In genomic region chr19:40474737-40475136, GRCh38 we compare ENCODE assay signal across 39 cellular contexts.
"Had no signal": no experiment of that assay in that cellular context is flagged by ENCODE, and none has a peak within 500 bp of the region (broad histone marks: within the 10 kb centered on the region; RNA-seq: fewer than 3 reads in every experiment).

No MANE protein-coding gene starts in this region.

- H3K27me3 ChIP-seq: adrenal gland, ascending aorta, body of pancreas, brain microvascular endothelial cell, breast epithelium had no signal

- H3K4me3 ChIP-seq: adrenal gland, ascending aorta, body of pancreas, breast epithelium, cardiac muscle cell had no signal

- H3K27ac Mint-ChIP-seq: activated naive CD4-positive, alpha-beta T cell treated with anti-CD3 and anti-CD28 coated beads for 36 hours; activated naive CD4-positive, alpha-beta T cell treated with anti-CD3 and anti-CD28 coated beads, Interleukin-2, amount 10 ng/mL, durations not matched to agents 7 days and 5 days; activated naive CD4-positive, alpha-beta T cell treated with anti-CD3 and anti-CD28 coated beads, Interleukin-2, amount 50 U/mL, for 24 hours; activated naive CD4-positive, alpha-beta T cell treated with anti-CD3 and anti-CD28 coated beads, Interleukin-2, amount 50 U/mL, for 72 hours; activated naive CD8-positive, alpha-beta T cell; activated naive CD8-positive, alpha-beta T cell treated with anti-CD3 and anti-CD28 coated beads for 36 hours; activated naive CD8-positive, alpha-beta T cell treated with anti-CD3 and anti-CD28 coated beads, Interleukin-2, amount 10 ng/mL, durations not matched to agents 7 days and 5 days; activated naive CD8-positive, alpha-beta T cell treated with anti-CD3 and anti-CD28 coated beads, Interleukin-2, amount 50 U/mL, for 24 hours; activated T-cell treated with anti-CD3 and anti-CD28 coated beads, Interleukin-2, amount 50 U/mL, for 24 hours; activated T-cell treated with anti-CD3 and anti-CD28 coated beads, Interleukin-2, amount 50 U/mL, for 72 hours; activated T-helper 1 cell treated with anti-CD3 and anti-CD28 coated beads, Interleukin-12 subunit alpha, Interleukin-12 subunit beta, Interleukin-2, Interleukin-4 antibody, amounts not matched to agents 30 ng/mL and 10 ng/mL and 1 ng/mL, durations not matched to agents 14 hours and 24 hours and 36 hours; activated T-helper 17 cell treated with anti-CD3 and anti-CD28 coated beads, Interleukin-2, amount 50 U/mL, for 72 hours; activated T-helper 2 cell treated with anti-CD3 and anti-CD28 coated beads, Interferon-gamma antibody, Interleukin-2, Interleukin-4, amounts not matched to agents 10 μg/mL and 5 μg/mL and 100 μg/mL, durations not matched to agents 14 hours and 24 hours and 36 hours; brain had no signal

- H3K27ac ChIP-seq: adrenal gland, ascending aorta, body of pancreas, brain microvascular endothelial cell, breast epithelium, cardiac muscle cell had no signal

- H3K4me1 ChIP-seq: adrenal gland, ascending aorta, body of pancreas, breast epithelium had no signal

- H3K4me3 Mint-ChIP-seq: activated naive CD4-positive, alpha-beta T cell treated with anti-CD3 and anti-CD28 coated beads for 36 hours; activated naive CD4-positive, alpha-beta T cell treated with anti-CD3 and anti-CD28 coated beads, Interleukin-2, amount 10 ng/mL, durations not matched to agents 7 days and 5 days; activated naive CD4-positive, alpha-beta T cell treated with anti-CD3 and anti-CD28 coated beads, Interleukin-2, amount 50 U/mL, for 24 hours; activated naive CD8-positive, alpha-beta T cell; activated naive CD8-positive, alpha-beta T cell treated with anti-CD3 and anti-CD28 coated beads for 36 hours; activated naive CD8-positive, alpha-beta T cell treated with anti-CD3 and anti-CD28 coated beads, Interleukin-2, amount 10 ng/mL, durations not matched to agents 7 days and 5 days; activated naive CD8-positive, alpha-beta T cell treated with anti-CD3 and anti-CD28 coated beads, Interleukin-2, amount 50 U/mL, for 24 hours; activated T-cell treated with anti-CD3 and anti-CD28 coated beads, Interleukin-2, amount 50 U/mL, for 24 hours; activated T-cell treated with anti-CD3 and anti-CD28 coated beads, Interleukin-2, amount 50 U/mL, for 4 hours; activated T-cell treated with anti-CD3 and anti-CD28 coated beads, Interleukin-2, amount 50 U/mL, for 72 hours; activated T-helper 1 cell treated with anti-CD3 and anti-CD28 coated beads, Interleukin-12 subunit alpha, Interleukin-12 subunit beta, Interleukin-2, Interleukin-4 antibody, amounts not matched to agents 30 ng/mL and 10 ng/mL and 1 ng/mL, durations not matched to agents 14 hours and 24 hours and 36 hours; activated T-helper 17 cell treated with anti-CD3 and anti-CD28 coated beads, Interleukin-2, amount 50 U/mL, for 72 hours; brain; central memory CD8-positive, alpha-beta T cell had no signal

- H3K4me1 Mint-ChIP-seq: activated naive CD4-positive, alpha-beta T cell treated with anti-CD3 and anti-CD28 coated beads, Interleukin-2, amount 10 ng/mL, durations not matched to agents 7 days and 5 days; activated naive CD4-positive, alpha-beta T cell treated with anti-CD3 and anti-CD28 coated beads, Interleukin-2, amount 50 U/mL, for 24 hours; activated naive CD8-positive, alpha-beta T cell treated with anti-CD3 and anti-CD28 coated beads for 36 hours; activated naive CD8-positive, alpha-beta T cell treated with anti-CD3 and anti-CD28 coated beads, Interleukin-2, amount 10 ng/mL, durations not matched to agents 7 days and 5 days; activated naive CD8-positive, alpha-beta T cell treated with anti-CD3 and anti-CD28 coated beads, Interleukin-2, amount 50 U/mL, for 24 hours; activated T-helper 17 cell treated with anti-CD3 and anti-CD28 coated beads, Interleukin-2, amount 50 U/mL, for 72 hours; brain; central memory CD8-positive, alpha-beta T cell had no signal

- H3K9me3 ChIP-seq: adrenal gland, ascending aorta, body of pancreas, breast epithelium had no signal

- H3K27me3 Mint-ChIP-seq: activated naive CD4-positive, alpha-beta T cell treated with anti-CD3 and anti-CD28 coated beads, Interleukin-2, amount 50 U/mL, for 24 hours; activated naive CD8-positive, alpha-beta T cell treated with anti-CD3 and anti-CD28 coated beads for 36 hours; activated naive CD8-positive, alpha-beta T cell treated with anti-CD3 and anti-CD28 coated beads, Interleukin-2, amount 10 ng/mL, durations not matched to agents 7 days and 5 days; activated naive CD8-positive, alpha-beta T cell treated with anti-CD3 and anti-CD28 coated beads, Interleukin-2, amount 50 U/mL, for 24 hours; activated T-cell treated with anti-CD3 and anti-CD28 coated beads, Interleukin-2, amount 50 U/mL, for 24 hours; activated T-helper 17 cell treated with anti-CD3 and anti-CD28 coated beads, Interleukin-2, amount 50 U/mL, for 72 hours had no signal

- ATAC-seq: activated naive CD4-positive, alpha-beta T cell treated with anti-CD3 and anti-CD28 coated beads, Interleukin-2, amount 50 U/mL, for 72 hours; activated naive CD8-positive, alpha-beta T cell treated with anti-CD3 and anti-CD28 coated beads, Interleukin-2, amount 50 U/mL, for 24 hours; activated T-cell treated with anti-CD3 and anti-CD28 coated beads, Interleukin-2, amount 50 U/mL, for 4 hours; activated T-cell treated with anti-CD3 and anti-CD28 coated beads, Interleukin-2, amount 50 U/mL, for 72 hours; activated T-helper 17 cell treated with anti-CD3 and anti-CD28 coated beads, Interleukin-2, amount 50 U/mL, for 72 hours; body of pancreas had no signal

- FAIRE-seq: astrocyte, bronchial epithelial cell had no signal

- H3K36me3 Mint-ChIP-seq: activated naive CD4-positive, alpha-beta T cell treated with anti-CD3 and anti-CD28 coated beads, Interleukin-2, amount 10 ng/mL, durations not matched to agents 7 days and 5 days; activated naive CD4-positive, alpha-beta T cell treated with anti-CD3 and anti-CD28 coated beads, Interleukin-2, amount 50 U/mL, for 24 hours; activated naive CD4-positive, alpha-beta T cell treated with anti-CD3 and anti-CD28 coated beads, Interleukin-2, amount 50 U/mL, for 72 hours; activated naive CD8-positive, alpha-beta T cell treated with anti-CD3 and anti-CD28 coated beads for 36 hours; activated naive CD8-positive, alpha-beta T cell treated with anti-CD3 and anti-CD28 coated beads, Interleukin-2, amount 10 ng/mL, durations not matched to agents 7 days and 5 days had no signal

- DNase-seq: activated effector memory CD4-positive, alpha-beta T cell treated with anti-CD3 and anti-CD28 coated beads, Interleukin-2, amount 50 U/mL, for 16 hours; activated effector memory CD4-positive, alpha-beta T cell treated with Interleukin-2 at 50 U/mL for 16 hours; activated gamma-delta T cell; activated gamma-delta T cell treated with Interleukin-2 at 50 U/mL for 16 hours; activated naive CD4-positive, alpha-beta T cell; activated naive CD4-positive, alpha-beta T cell treated with anti-CD3 and anti-CD28 coated beads for 36 hours; activated naive CD4-positive, alpha-beta T cell treated with anti-CD3 and anti-CD28 coated beads, Interleukin-2, amount 10 ng/mL, durations not matched to agents 7 days and 5 days; activated naive CD4-positive, alpha-beta T cell treated with anti-CD3 and anti-CD28 coated beads, Interleukin-2, amount 50 U/mL, for 16 hours; activated naive CD4-positive, alpha-beta T cell treated with Interleukin-2 at 50 U/mL for 16 hours; activated naive CD8-positive, alpha-beta T cell treated with anti-CD3 and anti-CD28 coated beads for 36 hours; activated naive CD8-positive, alpha-beta T cell treated with anti-CD3 and anti-CD28 coated beads, Interleukin-2, amount 10 ng/mL, durations not matched to agents 7 days and 5 days; activated naive CD8-positive, alpha-beta T cell treated with anti-CD3 and anti-CD28 coated beads, Interleukin-2, amount 50 U/mL, for 24 hours; activated T-cell treated with anti-CD3 and anti-CD28 coated beads, Interleukin-2, amount 50 U/mL, for 24 hours; activated T-cell treated with anti-CD3 and anti-CD28 coated beads, Interleukin-2, amount 50 U/mL, for 4 hours; activated T-cell treated with anti-CD3 and anti-CD28 coated beads, Interleukin-2, amount 50 U/mL, for 48 hours; activated T-cell treated with anti-CD3 and anti-CD28 coated beads, Interleukin-2, amount 50 U/mL, for 72 hours; adrenal gland; amniotic stem cell; amygdala; anterior cingulate cortex; aorta; body of pancreas; brain microvascular endothelial cell; caudate nucleus; central memory CD4-positive, alpha-beta T cell; cerebellar nuclear complex had no signal

- H3K36me3 ChIP-seq: adrenal gland, ascending aorta, brain microvascular endothelial cell, breast epithelium, cardiac muscle cell had no signal

- H3K9me3 Mint-ChIP-seq: activated naive CD4-positive, alpha-beta T cell treated with anti-CD3 and anti-CD28 coated beads for 36 hours; activated naive CD4-positive, alpha-beta T cell treated with anti-CD3 and anti-CD28 coated beads, Interleukin-2, amount 10 ng/mL, durations not matched to agents 7 days and 5 days; activated naive CD4-positive, alpha-beta T cell treated with anti-CD3 and anti-CD28 coated beads, Interleukin-2, amount 50 U/mL, for 24 hours; activated naive CD4-positive, alpha-beta T cell treated with anti-CD3 and anti-CD28 coated beads, Interleukin-2, amount 50 U/mL, for 72 hours; activated naive CD8-positive, alpha-beta T cell treated with anti-CD3 and anti-CD28 coated beads for 36 hours; activated naive CD8-positive, alpha-beta T cell treated with anti-CD3 and anti-CD28 coated beads, Interleukin-2, amount 10 ng/mL, durations not matched to agents 7 days and 5 days; activated naive CD8-positive, alpha-beta T cell treated with anti-CD3 and anti-CD28 coated beads, Interleukin-2, amount 50 U/mL, for 24 hours; activated T-cell treated with anti-CD3 and anti-CD28 coated beads, Interleukin-2, amount 50 U/mL, for 24 hours; activated T-cell treated with anti-CD3 and anti-CD28 coated beads, Interleukin-2, amount 50 U/mL, for 4 hours; activated T-cell treated with anti-CD3 and anti-CD28 coated beads, Interleukin-2, amount 50 U/mL, for 72 hours; activated T-helper 1 cell treated with anti-CD3 and anti-CD28 coated beads, Interleukin-12 subunit alpha, Interleukin-12 subunit beta, Interleukin-2, Interleukin-4 antibody, amounts not matched to agents 30 ng/mL and 10 ng/mL and 1 ng/mL, durations not matched to agents 14 hours and 24 hours and 36 hours; activated T-helper 17 cell treated with anti-CD3 and anti-CD28 coated beads, Interleukin-2, amount 50 U/mL, for 72 hours; activated T-helper 2 cell treated with anti-CD3 and anti-CD28 coated beads, Interferon-gamma antibody, Interleukin-2, Interleukin-4, amounts not matched to agents 10 μg/mL and 5 μg/mL and 100 μg/mL, durations not matched to agents 14 hours and 24 hours and 36 hours; brain; central memory CD8-positive, alpha-beta T cell had no signal
